Comparison of ENCODE assay signal across 33 cellular contexts in genomic region chr12:13422291-13422690, GRCh38.
"Had no signal": no experiment of that assay in that cellular context is flagged by ENCODE, and none has a peak within 500 bp of the region (broad histone marks: within the 10 kb centered on the region; RNA-seq: fewer than 3 reads in every experiment).

No MANE protein-coding gene starts in this region.

- H3K27me3 ChIP-seq: adrenal gland, body of pancreas, brain microvascular endothelial cell had no signal

- H3K4me3 ChIP-seq: adrenal gland, body of pancreas had no signal

- H3K4me1 ChIP-seq: adrenal gland, body of pancreas had no signal

- H3K36me3 ChIP-seq: adrenal gland, brain microvascular endothelial cell had no signal

- DNase-seq: activated B cell treated with CpG ODN at 0.5 μM for 24 hours; activated CD4-positive, alpha-beta memory T cell treated with anti-CD3 and anti-CD28 coated beads for 36 hours; activated CD4-positive, alpha-beta T cell treated with anti-CD3 and anti-CD28 coated beads for 4 hours; activated CD4-positive, alpha-beta T cell treated with anti-CD3 and anti-CD28 coated beads, Interleukin-2, amount 10 ng/mL, durations not matched to agents 24 days and 14 days; activated CD4-positive, alpha-beta T cell treated with anti-CD3 and anti-CD28 coated beads, Interleukin-2, amount 50 U/mL, for 1 hour; activated CD4-positive, alpha-beta T cell treated with anti-CD3 and anti-CD28 coated beads, Interleukin-2, amount 50 U/mL, for 4 hours; activated CD4-positive, CD25-positive, alpha-beta regulatory T cell treated with anti-CD3 and anti-CD28 coated beads, Interleukin-2, amount 50 U/mL, for 72 hours; activated CD8-positive, alpha-beta memory T cell treated with anti-CD3 and anti-CD28 coated beads, Interleukin-2, amount 50 U/mL, for 4 hours; activated CD8-positive, alpha-beta T cell treated with anti-CD3 and anti-CD28 coated beads for 36 hours; activated effector memory CD4-positive, alpha-beta T cell treated with anti-CD3 and anti-CD28 coated beads, Interleukin-2, amount 50 U/mL, for 16 hours; activated gamma-delta T cell treated with Interleukin-2 at 50 U/mL for 16 hours; activated naive CD4-positive, alpha-beta T cell; activated naive CD4-positive, alpha-beta T cell treated with anti-CD3 and anti-CD28 coated beads for 36 hours; activated naive CD4-positive, alpha-beta T cell treated with anti-CD3 and anti-CD28 coated beads, Interleukin-2, amount 50 U/mL, for 16 hours; activated naive CD8-positive, alpha-beta T cell treated with anti-CD3 and anti-CD28 coated beads for 36 hours; activated T-cell treated with anti-CD3 and anti-CD28 coated beads for 4 hours; activated T-cell treated with anti-CD3 and anti-CD28 coated beads, Interleukin-2, amount 50 U/mL, for 1 hour; activated T-cell treated with anti-CD3 and anti-CD28 coated beads, Interleukin-2, amount 50 U/mL, for 4 hours; activated T-cell treated with anti-CD3 and anti-CD28 coated beads, Interleukin-2, amount 50 U/mL, for 72 hours; adrenal gland; amniotic stem cell; aorta; body of pancreas; brain microvascular endothelial cell; central memory CD4-positive, alpha-beta T cell; T-helper 1 cell; T-helper 2 cell; T-helper 9 cell had no signal

- H3K9me3 ChIP-seq: adrenal gland, body of pancreas had no signal

- FAIRE-seq: astrocyte, TTC549 had no signal

- ATAC-seq: activated CD8-positive, alpha-beta T cell treated with anti-CD3 and anti-CD28 coated beads for 36 hours; activated naive CD4-positive, alpha-beta T cell treated with anti-CD3 and anti-CD28 coated beads, Interleukin-2, amount 50 U/mL, for 72 hours; activated T-cell treated with anti-CD3 and anti-CD28 coated beads, Interleukin-2, amount 50 U/mL, for 4 hours; activated T-cell treated with anti-CD3 and anti-CD28 coated beads, Interleukin-2, amount 50 U/mL, for 72 hours; activated T-helper 17 cell treated with anti-CD3 and anti-CD28 coated beads, Interleukin-2, amount 50 U/mL, for 72 hours; body of pancreas had no signal

- H3K27ac ChIP-seq: adrenal gland, body of pancreas, brain microvascular endothelial cell, VCaP had no signal
